Comparison of ENCODE assay signal across 20 cellular contexts in the genomic region with DNA sequence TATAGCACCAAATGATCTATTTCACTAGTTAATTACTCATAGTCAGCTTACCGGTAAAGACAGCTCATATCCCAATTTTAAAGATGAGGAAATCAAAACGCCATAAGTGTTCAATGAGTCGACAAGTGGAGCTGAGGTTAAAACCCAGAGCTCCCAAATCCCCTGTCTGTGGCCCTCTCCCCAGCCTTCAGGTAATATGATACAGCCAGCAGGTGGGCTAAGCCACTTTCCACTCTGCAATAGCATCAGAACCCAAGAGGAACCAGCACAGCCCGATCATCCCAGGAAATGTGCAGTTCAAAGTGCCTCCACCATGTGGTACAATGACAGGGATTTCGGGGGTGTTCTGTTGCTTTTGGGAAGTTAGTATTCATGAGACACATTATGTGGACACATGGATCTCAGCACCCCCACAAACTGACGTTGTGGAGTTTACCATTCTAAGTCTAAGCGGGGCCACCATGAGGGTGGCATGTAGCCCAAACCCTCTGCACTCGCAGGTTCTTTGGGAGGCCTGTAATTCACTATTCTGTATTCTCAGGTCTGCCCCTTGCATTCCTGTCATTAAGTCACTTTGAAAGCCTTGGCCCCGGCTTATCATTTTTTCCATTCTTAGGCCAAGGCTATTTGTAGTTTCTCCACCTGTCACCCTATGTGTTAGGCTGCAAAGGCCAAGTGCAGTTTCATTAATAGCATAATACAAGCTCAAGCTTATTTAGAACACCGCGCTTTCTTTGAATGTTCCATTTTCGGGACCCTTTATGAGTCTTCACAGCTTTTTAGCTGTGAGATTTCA. TPM values are rescaled to one million over a fixed set of nuclear protein-coding genes. Genes with fewer than 3 reads are reported as not detected.
A peak's percentile ranks its signal among the peaks of the same experiment; 100 is the strongest.
DNase-seq lines count a peak whose midpoint lies in the region; ATAC-seq and TF ChIP-seq lines count a peak whose summit lies in the region.
"Had no signal": no experiment of that assay in that cellular context is flagged by ENCODE, and none has a peak within 500 bp of the region (broad histone marks: within the 10 kb centered on the region; RNA-seq: fewer than 3 reads in every experiment).

No MANE protein-coding gene starts in this region.

- H3K4me3 ChIP-seq in H7 (ENCODE audit: insufficient read depth, low read depth, low read length) (no peak overlapping the region), WERI-Rb-1 (ENCODE audit: low read depth, low read length) (no peak overlapping the region), left ventricle myocardium inferior (peak overlapping the region; percentile 10), colonic mucosa (no peak overlapping the region)
- H3K4me3 ChIP-seq: GM12878 had no signal

- H3K27me3 ChIP-seq in H7 (ENCODE audit: control insufficient read depth, insufficient read depth, low read length) = no peaks in the 10 kb centered on the region
- no peaks in the 10 kb centered on the region for H3K27me3 ChIP-seq in WERI-Rb-1 (ENCODE audit: insufficient read depth, low read depth, severe bottlenecking)
- H3K27me3 ChIP-seq in left ventricle myocardium inferior (ENCODE audit: low read depth) = no peaks in the 10 kb centered on the region
- H3K27me3 ChIP-seq in colonic mucosa = no peaks in the 10 kb centered on the region

- H3K9ac ChIP-seq in colonic mucosa (ENCODE audit: low read depth in 2 of 2, low read length in 2 of 2) = no peak overlapping the region

- no peak for ATAC-seq in HG02588 (IDR thresholded peaks at IDR 0.05; ENCODE audit: unreplicated experiment)
- ATAC-seq: GM12878, PC-3 had no signal

- DNase-seq in H7 = peak; percentile 16
- DNase-seq in WERI-Rb-1 = peak; percentile 62
- DNase-seq in left ventricle myocardium inferior = no peak
- peak; percentile 89 for DNase-seq in myocyte (ENCODE audit: low read depth)
- DNase-seq in colonic mucosa = no peak
- DNase-seq in HPDE6-E6E7 (ENCODE audit: extremely low spot score) = no peak
- DNase-seq: C1 segment of cervical spinal cord, DMS 273 treated with DMSO at 0.1 percent for 48 hours, GDM1, GOT3, HFFc6, Kasumi-1, NCI-H1105 treated with DMSO at 0.1 percent for 48 hours, NCI-H1694 treated with DMSO at 0.1 percent for 48 hours, NCI-H2107, NCI-H345, PC-3 had no signal

- TF ChIP-seq CTCF in WERI-Rb-1 (IDR thresholded peaks at IDR 0.05; ENCODE audit: low read depth, low read length) (no peak), left ventricle myocardium inferior (IDR thresholded peaks at IDR 0.05; ENCODE audit: borderline replicate concordance) (no peak), colonic mucosa (IDR thresholded peaks at IDR 0.05) (no peak)

- H3K4me1 ChIP-seq in left ventricle myocardium inferior = peaks cover 20% of the 10 kb centered on the region
- no peaks in the 10 kb centered on the region for H3K4me1 ChIP-seq in colonic mucosa

- intact Hi-C loops in left ventricle myocardium inferior (cut with micrococcal nuclease) (no loop called here), colonic mucosa (cut with DNase I) (no loop called here)

- H3K9me3 ChIP-seq in WERI-Rb-1 (ENCODE audit: severe bottlenecking) = no peaks in the 10 kb centered on the region
- H3K9me3 ChIP-seq in left ventricle myocardium inferior (replicated peaks) = no peaks in the 10 kb centered on the region
- no peaks in the 10 kb centered on the region for H3K9me3 ChIP-seq in colonic mucosa

- H3K27ac ChIP-seq in WERI-Rb-1 (no peak overlapping the region), left ventricle myocardium inferior (replicated peaks) (peak overlapping the region; percentile 68), colonic mucosa (no peak overlapping the region)

- H3K36me3 ChIP-seq in H7 (replicated peaks; ENCODE audit: control insufficient read depth, insufficient read depth, low read length) = no peaks in the 10 kb centered on the region
- H3K36me3 ChIP-seq in WERI-Rb-1 = no peaks in the 10 kb centered on the region
- no peaks in the 10 kb centered on the region for H3K36me3 ChIP-seq in left ventricle myocardium inferior
- H3K36me3 ChIP-seq in colonic mucosa = no peaks in the 10 kb centered on the region

RNA-seq across cellular contexts. Expression of a gene that starts 26.3 kb away (rescaled TPM):
- total RNA-seq in H7 (2014; rRNA removed; shearing (Covaris generic)) = 0.74 and 0.83 TPM in 2 replicates
- total RNA-seq in left ventricle myocardium inferior (2,454 TPM), myocyte (178 and 220 TPM in 2 replicates), colonic mucosa (under 1 TPM; 0.05 to 0.72 TPM)
- 213 TPM for polyA plus RNA-seq in myocyte (2012)
- total RNA-seq: GM12878, HFFc6, HT-29, PC-3 had no signal

RNA-seq across cellular contexts. Expression of a gene that starts 55.7 kb away (rescaled TPM):
- 71.0 and 76.1 TPM in 2 replicates for total RNA-seq in H7 (2014; rRNA removed; shearing (Covaris generic))
- 12.8 TPM for total RNA-seq in left ventricle myocardium inferior
- 32.1 and 35.5 TPM in 2 replicates for total RNA-seq in myocyte
- 7.7 TPM for polyA plus RNA-seq in myocyte (2012)
- total RNA-seq in colonic mucosa = 10 to 100 TPM; 15.3 to 26.6 TPM

Comparison
In these comparisons a context has a peak if more than half of its experiments do, and no peak if none do; other contexts are left out.
1. DNase-seq: peak in H7 (single experiment), WERI-Rb-1 (single experiment) and myocyte (single experiment); none in left ventricle myocardium inferior (single experiment), colonic mucosa (single experiment) and HPDE6-E6E7 (single experiment).
2. RNA of a gene that starts 26.3 kb away (total RNA-seq): 2,454 TPM in left ventricle myocardium inferior (single experiment) and 178 to 220 TPM in myocyte; 0.74 to 0.83 TPM in H7 and 0.05 to 0.72 TPM in colonic mucosa; every median in the first group is over 10 times any median in the second.